ENCODE assay signal across 1 cellular context in the genomic region with DNA sequence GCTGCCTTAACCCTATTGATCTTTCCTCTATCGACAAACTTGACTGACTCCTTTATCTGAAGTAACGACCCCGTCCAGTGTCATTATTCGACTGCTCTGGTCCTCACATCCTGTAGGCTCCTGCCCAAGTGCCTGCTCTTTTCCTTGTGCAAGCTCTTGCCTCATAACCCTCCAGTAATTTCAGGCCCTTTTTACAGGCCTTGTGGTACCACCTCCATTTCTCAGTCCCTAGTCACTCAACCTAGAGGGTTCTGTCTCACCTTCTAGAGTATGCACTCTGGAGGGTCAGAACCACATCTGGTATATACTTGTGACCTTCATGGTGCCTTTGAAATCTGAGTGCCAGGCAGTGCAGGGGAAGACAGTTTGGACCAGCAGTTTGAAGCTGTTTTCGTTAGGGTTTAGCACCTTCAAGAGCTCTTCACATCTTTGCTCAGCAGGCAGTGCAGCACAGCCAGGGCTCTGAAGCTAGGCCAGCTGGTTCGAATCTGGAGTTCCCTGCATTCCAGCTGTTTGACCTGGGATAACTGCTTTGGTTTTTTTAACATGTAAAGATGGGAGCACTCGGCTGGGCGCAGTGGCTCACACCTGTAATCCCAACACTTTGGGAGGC.
TF ChIP-seq lines count a peak whose summit lies in the region.

No MANE protein-coding gene starts in this region.

TF ChIP-seq in HepG2, 621 proteins besides CTCF, POLR2A, EP300 and RAD21:
- TF ChIP-seq RBM22 (optimal IDR thresholded peaks at IDR 0.05; ENCODE audit: low read length) (peak; percentile 43), MZF1 (CRISPR knock-in tag; IDR thresholded peaks at IDR 0.05; ENCODE audit: borderline replicate concordance) (no peak)
